Comparison of ENCODE assay signal across 11 cellular contexts in genomic region chrX:53049127-53049517, GRCh38. TPM values are rescaled to one million over a fixed set of nuclear protein-coding genes. Genes with fewer than 3 reads are reported as not detected.
DNase-seq lines count a peak whose midpoint lies in the region; ATAC-seq and TF ChIP-seq lines count a peak whose summit lies in the region.
"Had no signal": no experiment of that assay in that cellular context is flagged by ENCODE, and none has a peak within 500 bp of the region (broad histone marks: within the 10 kb centered on the region; RNA-seq: fewer than 3 reads in every experiment).

No MANE protein-coding gene starts in this region.

- DNase-seq in heart left ventricle: no peak
- DNase-seq in left ventricle myocardium superior: no peak
- no peak for DNase-seq in naive thymus-derived CD8-positive, alpha-beta T cell
- no peak for DNase-seq in uterus
- no peak for DNase-seq in EL
- DNase-seq: activated CD4-positive, alpha-beta T cell treated with anti-CD3 and anti-CD28 coated beads, Interleukin-2, amount 50 U/mL, for 4 hours; central memory CD4-positive, alpha-beta T cell; KBM-7 had no signal

- H3K9me3 ChIP-seq in heart left ventricle (no peaks in the 10 kb centered on the region), ectodermal cell (ENCODE audit: control insufficient read depth, low read length) (no peaks in the 10 kb centered on the region), uterus (no peaks in the 10 kb centered on the region)

- peaks cover 0 to 10% (median 0%) of the 10 kb centered on the region in 9 donors for H3K27me3 ChIP-seq in heart left ventricle
- H3K27me3 ChIP-seq in ectodermal cell (ENCODE audit: control insufficient read depth, insufficient read depth, low read length, poor library complexity, severe bottlenecking): no peaks in the 10 kb centered on the region
- H3K27me3 ChIP-seq in uterus: no peaks in the 10 kb centered on the region

- ATAC-seq in heart left ventricle (no peak), left ventricle myocardium superior (no peak), GM18861 (IDR thresholded peaks at IDR 0.05; ENCODE audit: unreplicated experiment) (no peak)
- no peak for ATAC-seq in naive thymus-derived CD8-positive, alpha-beta T cell
- no peak for ATAC-seq in activated T-helper 17 cell treated with anti-CD3 and anti-CD28 coated beads, Interleukin-2, amount 50 U/mL, for 72 hours (replicated peaks)

- H3K4me1 ChIP-seq in heart left ventricle: peaks cover 0 to 5% (median 0%) of the 10 kb centered on the region in 12 donors
- peaks cover 12% of the 10 kb centered on the region for H3K4me1 ChIP-seq in ectodermal cell (ENCODE audit: control insufficient read depth, insufficient read depth, low read length)
- H3K4me1 ChIP-seq in uterus: no peaks in the 10 kb centered on the region

- TF ChIP-seq POLR2A in heart left ventricle (IDR thresholded peaks at IDR 0.05): no peak
- no peak for TF ChIP-seq POLR2A in uterus (IDR thresholded peaks at IDR 0.05)

- H3K27me3 Mint-ChIP-seq in naive thymus-derived CD8-positive, alpha-beta T cell: peaks cover 0 to 3% (median 0%) of the 10 kb centered on the region in 5 donors
- peaks cover 3% of the 10 kb centered on the region for H3K27me3 Mint-ChIP-seq in activated T-helper 17 cell treated with anti-CD3 and anti-CD28 coated beads, Interleukin-2, amount 50 U/mL, for 72 hours

- H3K4me3 ChIP-seq in heart left ventricle: peak overlapping the region in 11 of 12 donors; percentile 9 to 63 (median 46)
- peak overlapping the region; percentile 48 for H3K4me3 ChIP-seq in ectodermal cell (ENCODE audit: insufficient read depth, low read depth, low read length)
- peak overlapping the region; percentile 44 to 46 for H3K4me3 ChIP-seq in uterus

- WGBS in heart left ventricle, 4 donors: 13 to 39% (median 29%) methylated on average over 5 to 8 of the region's 8 CpGs
- 4 to 5% methylated on average over 8 of the region's 8 CpGs for WGBS in ectodermal cell, 2 experiments

- H3K36me3 ChIP-seq in heart left ventricle: no peaks in the 10 kb centered on the region
- no peaks in the 10 kb centered on the region for H3K36me3 ChIP-seq in ectodermal cell (ENCODE audit: control insufficient read depth, insufficient read depth, low read length)
- H3K36me3 ChIP-seq in uterus: no peaks in the 10 kb centered on the region

- peak overlapping the region in 2 of 10 donors; percentile 25 to 71 for H3K27ac Mint-ChIP-seq in naive thymus-derived CD8-positive, alpha-beta T cell
- H3K27ac Mint-ChIP-seq in activated T-helper 17 cell treated with anti-CD3 and anti-CD28 coated beads, Interleukin-2, amount 50 U/mL, for 72 hours: no peak overlapping the region

- peak overlapping the region in 8 of 10 donors; percentile 20 to 71 (median 58) for H3K4me3 Mint-ChIP-seq in naive thymus-derived CD8-positive, alpha-beta T cell
- H3K4me3 Mint-ChIP-seq in activated T-helper 17 cell treated with anti-CD3 and anti-CD28 coated beads, Interleukin-2, amount 50 U/mL, for 72 hours: no peak overlapping the region

- H3K27ac ChIP-seq in heart left ventricle (no peak overlapping the region), ectodermal cell (ENCODE audit: insufficient read depth, low read depth, low read length, poor library complexity, severe bottlenecking) (no peak overlapping the region), uterus (peak overlapping the region; percentile 51 to 54)

- peaks cover 2 to 11% (median 6%) of the 10 kb centered on the region in 4 donors for H3K4me1 Mint-ChIP-seq in naive thymus-derived CD8-positive, alpha-beta T cell
- no peaks in the 10 kb centered on the region for H3K4me1 Mint-ChIP-seq in activated T-helper 17 cell treated with anti-CD3 and anti-CD28 coated beads, Interleukin-2, amount 50 U/mL, for 72 hours

- TF ChIP-seq CTCF in heart left ventricle (IDR thresholded peaks at IDR 0.05) (no peak), uterus (IDR thresholded peaks at IDR 0.05) (no peak)

- POLR2A ChIA-PET in naive thymus-derived CD8-positive, alpha-beta T cell (lab: Charles Lee): no interaction called here

- H3K36me3 Mint-ChIP-seq in naive thymus-derived CD8-positive, alpha-beta T cell: no peaks in the 10 kb centered on the region
- H3K36me3 Mint-ChIP-seq in activated T-helper 17 cell treated with anti-CD3 and anti-CD28 coated beads, Interleukin-2, amount 50 U/mL, for 72 hours (ENCODE audit: low read depth): no peaks in the 10 kb centered on the region

- intact Hi-C loops in heart left ventricle (cut with DNase I): no loop called here
- intact Hi-C loops in left ventricle myocardium superior (cut with micrococcal nuclease): no loop called here
- intact Hi-C loops in uterus (cut with DNase I; ENCODE audit: low total_unique reads): no loop called here

- no peaks in the 10 kb centered on the region for H3K9me3 Mint-ChIP-seq in naive thymus-derived CD8-positive, alpha-beta T cell
- H3K9me3 Mint-ChIP-seq in activated T-helper 17 cell treated with anti-CD3 and anti-CD28 coated beads, Interleukin-2, amount 50 U/mL, for 72 hours: no peaks in the 10 kb centered on the region

RNA-seq across cellular contexts. Expression of gene GPR173, which starts 0.5 kb away (rescaled TPM):
- total RNA-seq in heart left ventricle (1 to 10 TPM in 4 of 9 donors, under 1 TPM in 5; 0.32 to 2.6 (median 0.75) TPM), left ventricle myocardium superior (0.50 TPM), uterus (1 to 10 TPM in 2 of 4 donors, under 1 TPM in 2; 0.51 to 9.2 (median 4.5) TPM)
- under 1 TPM; 0.38 to 0.75 TPM for polyA plus RNA-seq in heart left ventricle
- 19.5 TPM for polyA plus RNA-seq in ectodermal cell (2013, experiment 1 of 4)
- 25.5 TPM for polyA plus RNA-seq in ectodermal cell (2013, experiment 2 of 4)
- polyA plus RNA-seq in ectodermal cell (2013, experiment 3 of 4): 14.6 TPM
- 19.7 TPM for polyA plus RNA-seq in ectodermal cell (2013, experiment 4 of 4)
- under 1 TPM; 0.11 to 0.16 TPM for total RNA-seq in naive thymus-derived CD8-positive, alpha-beta T cell
- under 1 TPM in 1 of 3 donors, not detected in 2; 0.49 TPM for polyA plus RNA-seq in naive thymus-derived CD8-positive, alpha-beta T cell
- total RNA-seq in activated T-helper 17 cell treated with anti-CD3 and anti-CD28 coated beads, Interleukin-2, amount 50 U/mL, for 72 hours: not detected

RNA-seq across cellular contexts. Expression of gene TSPYL2, which starts 33.0 kb away (rescaled TPM):
- total RNA-seq in heart left ventricle (10 to 100 TPM; 17.7 to 72.0 (median 26.2) TPM), left ventricle myocardium superior (38.6 TPM), uterus (100 to 1,000 TPM in 1 of 4 donors, 10 to 100 TPM in 3; 19.5 to 152 (median 30.7) TPM)
- 100 to 1,000 TPM in 1 of 2 donors, 10 to 100 TPM in 1; 29.7 to 167 TPM for polyA plus RNA-seq in heart left ventricle
- 55.9 TPM for polyA plus RNA-seq in ectodermal cell (2013, experiment 1 of 4)
- 55.5 TPM for polyA plus RNA-seq in ectodermal cell (2013, experiment 2 of 4)
- polyA plus RNA-seq in ectodermal cell (2013, experiment 3 of 4): 45.1 TPM
- polyA plus RNA-seq in ectodermal cell (2013, experiment 4 of 4): 49.4 TPM
- total RNA-seq in naive thymus-derived CD8-positive, alpha-beta T cell: 100 to 1,000 TPM; 167 to 174 TPM
- 10 to 100 TPM; 12.7 to 32.2 (median 27.1) TPM for polyA plus RNA-seq in naive thymus-derived CD8-positive, alpha-beta T cell
- 100 to 1,000 TPM in 1 of 2 donors, 10 to 100 TPM in 1; 28.2 to 134 TPM for total RNA-seq in activated T-helper 17 cell treated with anti-CD3 and anti-CD28 coated beads, Interleukin-2, amount 50 U/mL, for 72 hours

RNA-seq across cellular contexts. Expression of gene KANTR, which starts 44.8 kb away (rescaled TPM):
- total RNA-seq in heart left ventricle: 1 to 10 TPM; 2.5 to 9.2 (median 6.4) TPM
- polyA plus RNA-seq in heart left ventricle: 1 to 10 TPM; 2.5 to 5.9 TPM
- 4.8 TPM for total RNA-seq in left ventricle myocardium superior
- polyA plus RNA-seq in ectodermal cell (2013, experiment 1 of 4): 8.8 TPM
- 9.6 TPM for polyA plus RNA-seq in ectodermal cell (2013, experiment 2 of 4)
- 6.3 TPM for polyA plus RNA-seq in ectodermal cell (2013, experiment 3 of 4)
- polyA plus RNA-seq in ectodermal cell (2013, experiment 4 of 4): 7.1 TPM
- total RNA-seq in naive thymus-derived CD8-positive, alpha-beta T cell: 10 to 100 TPM; 19.7 to 20.7 TPM
- 1 to 10 TPM; 1.4 to 4.9 (median 1.6) TPM for polyA plus RNA-seq in naive thymus-derived CD8-positive, alpha-beta T cell
- total RNA-seq in uterus: 10 to 100 TPM; 22.6 to 71.7 (median 33.6) TPM
- total RNA-seq in activated T-helper 17 cell treated with anti-CD3 and anti-CD28 coated beads, Interleukin-2, amount 50 U/mL, for 72 hours: 10 to 100 TPM; 18.6 to 44.9 TPM

Comparison
In these comparisons a context has a peak if more than half of its experiments do, and no peak if none do; other contexts are left out.
1. H3K27ac ChIP-seq: peak in uterus (2 of 2); none in heart left ventricle (0 of 12) and ectodermal cell (single experiment).
2. Peak in every context shown above with its lines, with median percentiles within 50 percentile points of each other: H3K4me3 ChIP-seq.